ENCODE assay signal across 24 cellular contexts in genomic region chr11:70506658-70506970, GRCh38.
"Had no signal": no experiment of that assay in that cellular context is flagged by ENCODE, and none has a peak within 500 bp of the region (broad histone marks: within the 10 kb centered on the region; RNA-seq: fewer than 3 reads in every experiment).

No MANE protein-coding gene starts in this region.

- H3K27ac ChIP-seq: adrenal gland, breast epithelium had no signal

- H3K27me3 ChIP-seq: adrenal gland, breast epithelium had no signal

- H3K4me3 ChIP-seq: adrenal gland, breast epithelium, K562 had no signal

- H3K9me3 ChIP-seq: adrenal gland, breast epithelium had no signal

- ATAC-seq: activated CD4-positive, CD25-positive, alpha-beta regulatory T cell treated with anti-CD3 and anti-CD28 coated beads, Interleukin-2, amount 50 U/mL, for 24 hours; activated CD8-positive, alpha-beta T cell treated with anti-CD3 and anti-CD28 coated beads for 36 hours; activated T-cell treated with anti-CD3 and anti-CD28 coated beads, Interleukin-2, amount 50 U/mL, for 72 hours; K562; Panc1 had no signal

- H3K4me1 ChIP-seq: adrenal gland, breast epithelium had no signal

- DNase-seq: activated CD4-positive, alpha-beta T cell treated with anti-CD3 and anti-CD28 coated beads for 4 hours; activated CD8-positive, alpha-beta memory T cell treated with anti-CD3 and anti-CD28 coated beads, Interleukin-2, amount 50 U/mL, for 4 hours; activated CD8-positive, alpha-beta T cell treated with anti-CD3 and anti-CD28 coated beads for 36 hours; activated gamma-delta T cell treated with Interleukin-2 at 50 U/mL for 16 hours; activated naive CD4-positive, alpha-beta T cell treated with anti-CD3 and anti-CD28 coated beads, Interleukin-2, amount 50 U/mL, for 16 hours; activated naive CD8-positive, alpha-beta T cell treated with anti-CD3 and anti-CD28 coated beads, Interleukin-2, amount 10 ng/mL, durations not matched to agents 7 days and 5 days; activated T-cell treated with anti-CD3 and anti-CD28 coated beads, Interleukin-2, amount 50 U/mL, for 72 hours; adrenal gland; Karpas-422; MM.1S; NCI-H1105; NCI-H1436; NCI-H1694 treated with DMSO at 0.1 percent for 48 hours; NCI-H2081; NCI-H510A treated with DMSO at 0.1 percent for 48 hours; NCI-H69; NK-92 treated with Interleukin-12 subunit alpha and Interleukin-12 subunit beta, amount 100 ng/mL, for 24 hours; OCI-M1; RPMI8226; SHP77 treated with DMSO at 0.1 percent for 48 hours had no signal

- H3K36me3 ChIP-seq: adrenal gland, breast epithelium had no signal
